In the genomic region with DNA sequence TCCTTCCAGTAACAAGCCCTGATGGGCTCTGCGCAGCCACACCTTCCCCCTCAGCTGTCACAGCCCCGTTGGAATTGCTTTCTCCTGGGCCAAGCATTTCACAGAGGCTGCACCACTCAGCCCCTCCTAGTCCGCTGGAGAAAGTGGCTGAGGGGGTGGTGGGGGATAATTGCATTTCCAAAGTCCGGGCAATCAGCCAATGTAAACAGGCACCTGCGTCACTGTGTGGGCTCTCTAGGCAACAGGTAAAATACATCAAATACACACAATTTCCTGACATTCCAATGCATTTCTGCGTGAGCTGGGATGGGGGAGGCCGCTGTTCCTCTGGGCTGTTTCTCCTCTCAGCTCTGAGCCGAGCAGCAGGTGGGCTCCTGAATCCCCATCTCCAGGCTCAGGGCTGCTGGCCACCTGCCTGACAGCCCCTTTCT, we compare ENCODE assay signal across 7 cellular contexts.
DNase-seq lines count a peak whose midpoint lies in the region; ATAC-seq, FAIRE-seq and TF ChIP-seq lines count a peak whose summit lies in the region.
"Not testable (repeated sequence)": the region's sequence is repeated elsewhere in the genome, so short reads cannot be mapped to it uniquely, and the experiment has no call there.

No MANE protein-coding gene starts in this region.

- not testable (repeated sequence) for H3K79me2 ChIP-seq in PC-3 (ENCODE audit: low read length); HepG2 (ENCODE audit: insufficient read depth, low read length); neural cell (replicated peaks; ENCODE audit: insufficient read depth, low read length)

- in situ Hi-C loops in HepG2 (cut with HindIII; ENCODE audit: extremely low pct_ligation_motif_present, low pct_unique_long_range_greater_than_20kb): not testable (repeated sequence)

- intact Hi-C loops in Caco-2 (cut with micrococcal nuclease; ENCODE audit: unreplicated experiment); PC-3 (cut with micrococcal nuclease); HepG2 (cut with micrococcal nuclease; ENCODE audit: unreplicated experiment): not testable (repeated sequence)

- H3K27me3 Mint-ChIP-seq in Caco-2 (ENCODE audit: insufficient read depth, unreplicated experiment): not testable (repeated sequence)

- peak; percentile 20 to 58 for DNase-seq in Caco-2
- not testable (repeated sequence) for DNase-seq in PC-3; bronchial epithelial cell (ENCODE audit: low read depth); HepG2 (ENCODE audit: low spot score)
- peak in 1 of 2 donors; percentile 53 for DNase-seq in upper lobe of left lung

- not testable (repeated sequence) for H3F3A ChIP-seq in PC-3 (ENCODE audit: low read length, unreplicated experiment); neural cell (ENCODE audit: insufficient read depth, low read length, poor library complexity, severe bottlenecking)

- CTCF ChIA-PET in Caco-2 (lab: Charles Lee); PC-3 (lab: Charles Lee); HepG2 (lab: Yijun Ruan, JAX; ENCODE audit: low intra/inter-chr PET ratio, low total read pairs): not testable (repeated sequence)

- not testable (repeated sequence) for TF ChIP-seq POLR2A in HepG2 (IDR thresholded peaks at IDR 0.05; ENCODE audit: insufficient read depth in 1 of 2, low read depth in 2 of 2, low read length in 2 of 2); upper lobe of left lung (IDR thresholded peaks at IDR 0.05)

- not testable (repeated sequence) for H3K27me3 ChIP-seq in Caco-2 (replicated peaks; ENCODE audit: control insufficient read depth, insufficient read depth, low read length); bronchial epithelial cell (ENCODE audit: control insufficient read depth, insufficient read depth, low read length); HepG2 (ENCODE audit: control insufficient read depth in 1 of 2, insufficient read depth in 2 of 2, low read length in 2 of 2); neural cell (ENCODE audit: insufficient read depth, low read depth, low read length); upper lobe of left lung
- peaks cover 15% of the 10 kb centered on the region for H3K27me3 ChIP-seq in PC-3 (ENCODE audit: low read length)

- H3K9ac ChIP-seq in PC-3 (ENCODE audit: low read length); HepG2 (ENCODE audit: insufficient read depth, low read depth, low read length); neural cell (ENCODE audit: low read length): not testable (repeated sequence)

- not testable (repeated sequence) for TF ChIP-seq EP300 in HepG2 (IDR thresholded peaks at IDR 0.05; ENCODE audit: low read depth in 2 of 2, low read length in 2 of 2); HepG2 (CRISPR knock-in tag; IDR thresholded peaks at IDR 0.05; ENCODE audit: borderline replicate concordance); neural cell (conservative IDR thresholded peaks at IDR 0.05; ENCODE audit: poor library complexity, severe bottlenecking); upper lobe of left lung (IDR thresholded peaks at IDR 0.05)

- not testable (repeated sequence) for H3K4me1 ChIP-seq in Caco-2; PC-3 (ENCODE audit: insufficient read depth, low read length); HepG2 (ENCODE audit: insufficient read depth, low read length)
- peaks cover 3 to 11% (median 4%) of the 10 kb centered on the region in 4 donors for H3K4me1 ChIP-seq in upper lobe of left lung

- H3K36me3 Mint-ChIP-seq in Caco-2 (ENCODE audit: insufficient read depth, unreplicated experiment): not testable (repeated sequence)

- FAIRE-seq in bronchial epithelial cell (lab: Jason Lieb, UNC) (peak; percentile 36), islet of Langerhans (lab: Jason Lieb, UNC) (peak; percentile 76), HepG2 (lab: Jason Lieb, UNC) (peak; percentile 12)

- TF ChIP-seq RAD21 in HepG2 (CRISPR knock-in tag; IDR thresholded peaks at IDR 0.05); neural cell (conservative IDR thresholded peaks at IDR 0.05): not testable (repeated sequence)

- POLR2A ChIA-PET in Caco-2 (lab: Charles Lee); PC-3 (lab: Charles Lee; ENCODE audit: unreplicated experiment); HepG2 (lab: Yijun Ruan, JAX): not testable (repeated sequence)

- peak; percentile 87 for ATAC-seq in PC-3
- peak; percentile 59 for ATAC-seq in HepG2
- peak; percentile 54 to 91 for ATAC-seq in upper lobe of left lung (ENCODE audit: low FRiP score in 2 of 2)

- H3K27ac ChIP-seq in PC-3 (ENCODE audit: low read length) (0 out of 2 replicates have a peak overlapping the region, but pooled peaks have one; percentile 26), neural cell (ENCODE audit: low read length) (peak overlapping the region; percentile 98)
- not testable (repeated sequence) for H3K27ac ChIP-seq in HepG2 (ENCODE audit: extremely low read length, insufficient read depth, low read length); upper lobe of left lung

- not testable (repeated sequence) for H3K9me2 ChIP-seq in PC-3 (replicated peaks; ENCODE audit: low read length); neural cell (ENCODE audit: insufficient read depth, low read length)

- H2AFZ ChIP-seq in PC-3 (ENCODE audit: low read length); HepG2 (ENCODE audit: low read length); neural cell (ENCODE audit: low read depth, low read length): not testable (repeated sequence)

- not testable (repeated sequence) for H3K9me3 Mint-ChIP-seq in Caco-2 (ENCODE audit: unreplicated experiment)

- H3K9me3 ChIP-seq in Caco-2; PC-3 (ENCODE audit: low read length); HepG2 (ENCODE audit: low read length); neural cell (ENCODE audit: low read length); upper lobe of left lung: not testable (repeated sequence)

- not testable (repeated sequence) for H3K4me3 Mint-ChIP-seq in Caco-2 (ENCODE audit: unreplicated experiment)

- not testable (repeated sequence) for H3K4me3 ChIP-seq in Caco-2 (ENCODE audit: low read depth, low read length); PC-3 (ENCODE audit: low read length); bronchial epithelial cell (ENCODE audit: low read depth, low read length); HepG2 (replicated peaks in 1 of 3; ENCODE audit: insufficient read depth in 1 of 3, low read depth in 2 of 3, low read length in 3 of 3); neural cell (ENCODE audit: low read length); upper lobe of left lung

- not testable (repeated sequence) for TF ChIP-seq CTCF in Caco-2 (IDR thresholded peaks at IDR 0.05; ENCODE audit: insufficient read depth in 1 of 2, low read depth in 1 of 2, low read length in 1 of 2, severe bottlenecking in 1 of 2, unreplicated experiment in 1 of 2); PC-3 (conservative IDR thresholded peaks at IDR 0.05; ENCODE audit: low read depth, low read length); bronchial epithelial cell (IDR thresholded peaks at IDR 0.05; ENCODE audit: insufficient read depth, low read length, severe bottlenecking); HepG2 (CRISPR knock-in tag; IDR thresholded peaks at IDR 0.05); neural cell (IDR thresholded peaks at IDR 0.05; ENCODE audit: poor library complexity, severe bottlenecking); upper lobe of left lung (IDR thresholded peaks at IDR 0.05)

- not testable (repeated sequence) for BruUV-seq in Caco-2 (replicated peaks; lab: Mats Ljungman, UMichigan); PC-3 (replicated peaks; lab: Mats Ljungman, UMichigan); HepG2 (replicated peaks; lab: Mats Ljungman, UMichigan)

- not testable (repeated sequence) for H3K4me1 Mint-ChIP-seq in Caco-2 (ENCODE audit: low read depth, unreplicated experiment)

- not testable (repeated sequence) for H4K20me1 ChIP-seq in PC-3 (ENCODE audit: low read length); HepG2 (ENCODE audit: insufficient read depth, low read length); neural cell (ENCODE audit: insufficient read depth)

- WGBS in HepG2 (ENCODE audit: low lambda C conversion rate): 0% methylated on average over 2 of the region's 8 CpGs
- WGBS in upper lobe of left lung, 2 donors: 30% methylated on average over 2 to 4 of the region's 8 CpGs

- peak overlapping the region; percentile 37; the same call in 1 of the 2 replicates for H3K4me2 ChIP-seq in PC-3 (ENCODE audit: low read length)
- not testable (repeated sequence) for H3K4me2 ChIP-seq in HepG2 (ENCODE audit: low read depth, low read length); neural cell (ENCODE audit: low read length)

- not testable (repeated sequence) for H3K27ac Mint-ChIP-seq in Caco-2 (ENCODE audit: unreplicated experiment)

- not testable (repeated sequence) for H3K36me3 ChIP-seq in Caco-2 (ENCODE audit: control insufficient read depth, insufficient read depth, low read length); PC-3 (ENCODE audit: low read depth, low read length); bronchial epithelial cell (ENCODE audit: control insufficient read depth, insufficient read depth, low read length); HepG2 (replicated peaks in 1 of 2; ENCODE audit: control insufficient read depth in 1 of 2, insufficient read depth in 2 of 2, low read length in 2 of 2); neural cell (ENCODE audit: insufficient read depth, low read length); upper lobe of left lung
